ENCODE assay signal across 8 cellular contexts in the genomic region with DNA sequence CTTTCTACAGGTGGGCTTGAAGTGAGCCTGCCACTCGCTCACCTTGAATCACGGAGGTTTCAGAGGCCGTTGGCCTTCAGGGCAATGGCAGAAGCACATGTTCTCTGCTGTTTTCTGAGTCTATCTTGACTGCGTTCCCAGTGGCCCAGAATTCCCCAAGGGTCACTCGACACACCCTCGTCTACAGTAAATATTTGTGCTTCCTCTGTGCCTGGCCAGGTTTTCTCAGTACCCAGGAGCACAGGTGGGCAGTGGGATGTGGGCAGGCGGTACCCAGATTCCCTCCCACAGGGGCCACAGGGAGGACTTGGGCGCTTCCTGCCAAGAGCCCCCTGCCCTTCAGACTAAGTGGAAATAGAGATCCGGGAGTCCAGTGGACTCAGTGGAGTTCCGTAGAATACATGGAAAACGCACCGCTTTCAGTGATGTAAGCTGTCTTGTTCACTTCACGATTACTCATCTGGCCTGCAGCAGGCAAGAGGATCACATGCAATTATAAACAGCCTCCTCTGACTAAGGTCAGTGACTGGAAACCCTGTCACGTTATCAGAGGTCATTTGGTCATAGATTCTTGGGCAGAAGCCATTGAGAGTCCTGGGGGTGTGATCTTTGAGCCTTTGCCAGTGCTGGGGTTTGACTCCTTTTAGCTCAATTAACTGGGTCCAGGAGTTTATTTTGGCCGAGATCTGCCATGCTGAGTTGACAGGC.
DNase-seq lines count a peak whose midpoint lies in the region; ATAC-seq, FAIRE-seq and TF ChIP-seq lines count a peak whose summit lies in the region.

No MANE protein-coding gene starts in this region.

- in situ Hi-C loops in GM13976 (cut with MboI; ENCODE audit: low sequenced_read_pairs, unreplicated experiment): no loop called here

- peak overlapping the region; percentile 95 for H3K27ac ChIP-seq in SJSA1
- H3K27ac ChIP-seq in SJCRH30: no peak overlapping the region

- no peak for FAIRE-seq in GM19239 (lab: Jason Lieb, UNC)

- H3K9me3 ChIP-seq in SJSA1 (replicated peaks): no peaks in the 10 kb centered on the region
- no peaks in the 10 kb centered on the region for H3K9me3 ChIP-seq in SJCRH30 (replicated peaks)

- H3K27me3 ChIP-seq in SJSA1 (replicated peaks) (no peaks in the 10 kb centered on the region), SJCRH30 (no peaks in the 10 kb centered on the region)

- H3K36me3 ChIP-seq in SJSA1: no peaks in the 10 kb centered on the region
- no peaks in the 10 kb centered on the region for H3K36me3 ChIP-seq in SJCRH30

- ATAC-seq in GM19351 (IDR thresholded peaks at IDR 0.05; ENCODE audit: unreplicated experiment): peak; percentile 36
- no peak for ATAC-seq in HG03175 (IDR thresholded peaks at IDR 0.05; ENCODE audit: unreplicated experiment)

- DNase-seq in SJSA1 (ENCODE audit: low read depth in 1 of 2, low spot score in 2 of 2) (peak; percentile 86 to 97), fibroblast of villous mesenchyme (ENCODE audit: low read depth) (peak; percentile 91), renal cortical epithelial cell (ENCODE audit: low read depth) (peak; percentile 98), GM19239 (ENCODE audit: insufficient read length, low spot score) (no peak), SJCRH30 (no peak), GM13976 (ENCODE audit: low spot score) (no peak)

- H3K4me1 ChIP-seq in SJSA1 (replicated peaks) (peaks cover 45% of the 10 kb centered on the region), SJCRH30 (no peaks in the 10 kb centered on the region)

- no peak for TF ChIP-seq CTCF in fibroblast of villous mesenchyme (IDR thresholded peaks at IDR 0.05; ENCODE audit: insufficient read depth, low read depth, low read length)
- TF ChIP-seq CTCF in GM13976 (IDR thresholded peaks at IDR 0.05; ENCODE audit: borderline replicate concordance, control extremely low read depth, extremely low read depth, insufficient read depth, missing control alignments): no peak

- peak overlapping the region; percentile 42 for H3K4me3 ChIP-seq in SJSA1
- no peak overlapping the region for H3K4me3 ChIP-seq in fibroblast of villous mesenchyme (ENCODE audit: low read depth, low read length)
- H3K4me3 ChIP-seq in SJCRH30: no peak overlapping the region

Comparison
In these comparisons a context has a peak if more than half of its experiments do, and no peak if none do; other contexts are left out.
1. DNase-seq: peak in SJSA1 (2 of 2), fibroblast of villous mesenchyme (single experiment) and renal cortical epithelial cell (single experiment); none in GM19239 (single experiment), SJCRH30 (0 of 2) and GM13976 (single experiment).